ENCODE assay signal across 1 cellular context in the genomic region with DNA sequence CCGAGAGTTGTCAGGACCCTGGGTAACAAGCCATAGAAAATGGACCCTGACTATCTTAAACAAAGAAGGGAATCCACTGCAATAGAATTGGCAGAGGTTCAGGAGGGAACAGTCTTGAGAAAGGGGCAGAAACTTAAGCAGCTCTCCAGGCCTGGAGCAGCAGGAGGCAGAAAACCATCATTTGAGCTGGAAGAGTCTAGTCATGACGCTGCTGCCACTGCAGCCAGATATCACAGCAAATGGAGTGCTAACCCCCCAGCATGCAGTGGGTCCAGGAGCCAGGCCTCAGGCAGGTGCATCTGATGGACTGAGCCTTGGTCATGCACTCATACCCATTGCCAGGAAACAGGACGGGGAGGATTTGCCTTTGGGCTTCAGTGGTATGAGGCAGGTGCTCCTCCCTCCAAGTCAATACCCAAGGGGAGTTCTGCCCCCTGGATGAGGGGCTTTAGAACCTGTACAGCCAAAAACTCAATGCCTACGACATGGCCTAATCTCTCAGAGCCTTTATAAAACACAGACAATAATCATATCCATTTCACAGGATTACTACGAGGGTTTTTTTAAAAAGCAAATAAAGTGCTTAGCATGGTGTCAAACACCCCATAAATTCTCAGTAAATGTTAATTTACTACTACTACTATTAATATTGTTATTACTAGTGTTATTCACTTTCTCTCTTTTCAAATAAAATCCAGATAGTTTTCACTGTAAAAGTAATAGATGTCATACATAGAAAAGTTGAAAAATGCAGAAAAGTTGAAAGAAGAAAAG.
TF ChIP-seq lines count a peak whose summit lies in the region.

No MANE protein-coding gene starts in this region.

TF ChIP-seq in GM12878, 131 proteins besides CTCF, POLR2A, EP300 and RAD21:
- 0 out of 2 replicates have a peak, but pooled peaks have one; percentile 19 for TF ChIP-seq DPF2 (IDR thresholded peaks at IDR 0.05)
- TF ChIP-seq EED (IDR thresholded peaks at IDR 0.05; ENCODE audit: low read depth) = no peak
